8 cellular contexts compared by ENCODE assay signal in the genomic region with DNA sequence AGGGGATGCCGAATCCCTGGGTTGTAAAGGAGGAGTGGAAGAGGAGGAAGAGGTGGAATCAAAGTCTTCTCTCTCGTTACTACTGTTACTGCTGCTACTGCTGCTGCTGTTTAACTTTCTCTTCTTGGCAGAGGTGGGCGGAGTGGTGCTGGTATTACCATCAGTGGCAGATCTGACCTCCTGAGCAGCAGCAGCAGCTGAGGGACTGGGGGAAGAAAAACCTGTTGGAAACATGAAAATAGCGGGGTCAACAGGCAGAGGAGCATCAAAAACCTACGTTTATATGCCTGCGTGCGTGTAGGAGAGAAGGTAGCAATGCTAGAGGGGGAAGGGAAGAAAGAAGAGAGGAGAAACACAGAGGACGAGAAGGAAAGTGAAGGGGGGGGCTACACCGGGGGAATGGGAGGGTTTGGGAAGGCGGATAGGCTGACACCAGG. TPM values are rescaled to one million over a fixed set of nuclear protein-coding genes. Genes with fewer than 3 reads are reported as not detected.
A peak's percentile ranks its signal among the peaks of the same experiment; 100 is the strongest.
DNase-seq lines count a peak whose midpoint lies in the region; ATAC-seq and TF ChIP-seq lines count a peak whose summit lies in the region.

No MANE protein-coding gene starts in this region.

- peaks cover 0 to 5% (median 0%) of the 10 kb centered on the region in 4 donors for H3K36me3 ChIP-seq in right lobe of liver

- 20% methylated on average over 9 of the region's 10 CpGs for WGBS in right lobe of liver (ENCODE audit: insufficient coverage, low coverage, low lambda C conversion rate, missing lambda C conversion rate)

- no peaks in the 10 kb centered on the region for H3K9me3 ChIP-seq in right lobe of liver

- intact Hi-C loops in right lobe of liver (cut with DNase I): no loop called here

- peaks cover 0 to 6% (median 0%) of the 10 kb centered on the region in 4 donors for H3K4me1 ChIP-seq in right lobe of liver

- TF ChIP-seq CTCF in WI38 (IDR thresholded peaks at IDR 0.05; ENCODE audit: low read depth, low read length): no peak
- TF ChIP-seq CTCF in chondrocyte (IDR thresholded peaks at IDR 0.05): no peak
- TF ChIP-seq CTCF in right lobe of liver (IDR thresholded peaks at IDR 0.05): no peak

- ATAC-seq in GM19035 (IDR thresholded peaks at IDR 0.05; ENCODE audit: unreplicated experiment) (peak; percentile 46), HG03457 (IDR thresholded peaks at IDR 0.05; ENCODE audit: unreplicated experiment) (peak; percentile 21), right lobe of liver (peak; percentile 40 to 52 (median 47))

- H3K4me3 ChIP-seq in WI38 (ENCODE audit: low read depth, low read length): peak overlapping the region; percentile 71
- peak overlapping the region; percentile 49 to 64 (median 54) for H3K4me3 ChIP-seq in right lobe of liver

- no peaks in the 10 kb centered on the region for H3K27me3 Mint-ChIP-seq in chondrocyte (ENCODE audit: low read depth)

- no peaks in the 10 kb centered on the region for H3K27me3 ChIP-seq in right lobe of liver

- in situ Hi-C loops in ACHN (cut with HindIII; ENCODE audit: low pct_ligation_motif_present, low pct_unique_long_range_greater_than_20kb, low sequenced_read_pairs): no loop called here

- peak overlapping the region; percentile 95 to 99 (median 97) for H3K27ac ChIP-seq in right lobe of liver

- H3K9me3 Mint-ChIP-seq in chondrocyte (ENCODE audit: low read depth): no peaks in the 10 kb centered on the region

- no peak for TF ChIP-seq POLR2A in right lobe of liver (IDR thresholded peaks at IDR 0.05)

- H3K36me3 Mint-ChIP-seq in chondrocyte (ENCODE audit: low read depth): no peaks in the 10 kb centered on the region

- H3K4me1 Mint-ChIP-seq in chondrocyte (ENCODE audit: low read depth): peaks cover 21% of the 10 kb centered on the region

- peak; percentile 44 for DNase-seq in ACHN
- DNase-seq in chondrocyte (ENCODE audit: low spot score): no peak
- DNase-seq in right lobe of liver: peak in 1 of 3 donors; percentile 55
- peak; percentile 1 to 19 (median 8) for DNase-seq in stimulated activated CD4-positive, alpha-beta T cell treated with anti-CD3 and anti-CD28 coated beads, TNF-alpha, amount 100 ng/mL, for 48 hours (ENCODE audit: low read depth in 3 of 3)
- DNase-seq in GF-D8 (lab: John Stamatoyannopoulos, UW): no peak

- peak overlapping the region; percentile 99 for H3K4me3 Mint-ChIP-seq in chondrocyte (ENCODE audit: unreplicated experiment)

- peak overlapping the region; percentile 99 for H3K27ac Mint-ChIP-seq in chondrocyte (ENCODE audit: unreplicated experiment)

RNA-seq across cellular contexts. Expression of a gene that starts 0.3 kb away (rescaled TPM):
- total RNA-seq in chondrocyte: 41.5 to 55.7 TPM (median 44.1 TPM) in 3 replicates
- total RNA-seq in right lobe of liver: 10 to 100 TPM; 12.9 to 21.8 (median 18.9) TPM

RNA-seq across cellular contexts. Expression of a gene that starts 43.5 kb away (rescaled TPM):
- total RNA-seq in chondrocyte (28.8 to 46.1 TPM (median 30.2 TPM) in 3 replicates), right lobe of liver (10 to 100 TPM; 20.7 to 31.2 (median 25.5) TPM)

Comparison
In these comparisons a context has a peak if more than half of its experiments do, and no peak if none do; other contexts are left out.
1. DNase-seq: peak in ACHN (single experiment) and stimulated activated CD4-positive, alpha-beta T cell treated with anti-CD3 and anti-CD28 coated beads, TNF-alpha, amount 100 ng/mL, for 48 hours (3 of 3); none in chondrocyte (single experiment) and GF-D8 (single experiment).
2. Peak in every context shown above with its lines, with median percentiles within 50 percentile points of each other: ATAC-seq.